In genomic region chr19:7480222-7480974, GRCh38 we compare ENCODE assay signal across 1 cellular context.
TF ChIP-seq lines count a peak whose summit lies in the region.

No MANE protein-coding gene starts in this region.

TF ChIP-seq in H1, 55 proteins besides CTCF, POLR2A, EP300 and RAD21:
- TF ChIP-seq NANOG (IDR thresholded peaks at IDR 0.05; ENCODE audit: insufficient read depth, low read depth, low read length, poor library complexity, severe bottlenecking) = no peak
- no peak for TF ChIP-seq EZH2 (IDR thresholded peaks at IDR 0.05; ENCODE audit: low read depth, low read length, severe bottlenecking)
- TF ChIP-seq BACH1 (IDR thresholded peaks at IDR 0.05; ENCODE audit: low read length) = peak; percentile 6; the same call in 1 of the 2 replicates
- TF ChIP-seq ZNF274 (IDR thresholded peaks at IDR 0.05; ENCODE audit: borderline replicate concordance, extremely low read depth, low read length) = no peak
- TF ChIP-seq SAP30 (IDR thresholded peaks at IDR 0.05; ENCODE audit: insufficient read depth, insufficient replicate concordance, low read length) = no peak
